Comparison of ENCODE assay signal across 1 cellular context in the genomic region with DNA sequence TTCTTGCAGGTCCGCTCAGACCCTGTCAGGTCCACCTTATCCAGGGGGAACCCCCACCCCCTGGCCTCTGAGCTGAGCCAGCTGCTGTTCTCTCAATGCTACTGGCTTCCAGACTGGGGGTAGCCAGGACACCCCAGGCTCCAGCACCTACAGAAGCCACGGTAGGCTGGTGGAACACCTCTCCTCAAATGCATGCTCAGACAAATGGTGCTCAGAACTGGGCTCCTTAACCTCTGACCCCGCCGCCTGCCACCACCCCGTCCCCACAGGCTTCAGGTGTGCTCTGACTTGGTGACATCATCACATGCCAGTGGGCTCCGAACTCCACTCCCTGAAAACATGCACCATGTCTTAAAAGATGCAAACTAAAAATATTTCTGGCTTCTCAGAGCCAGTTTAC.
TF ChIP-seq lines count a peak whose summit lies in the region.

No MANE protein-coding gene starts in this region.

TF ChIP-seq in HEK293, 187 proteins besides CTCF, POLR2A, EP300 and RAD21 (continued from another document):
- peak; percentile 57; the same call in 1 of the 2 replicates for TF ChIP-seq ATF2 (tag by site-specific recombination; IDR thresholded peaks at IDR 0.05; ENCODE audit: low read depth)
